Comparison of ENCODE assay signal across 18 cellular contexts in genomic region chrX:71439420-71439819, GRCh38.
A peak's percentile ranks its signal among the peaks of the same experiment; 100 is the strongest.
DNase-seq lines count a peak whose midpoint lies in the region; ATAC-seq and TF ChIP-seq lines count a peak whose summit lies in the region.
"Had no signal": no experiment of that assay in that cellular context is flagged by ENCODE, and none has a peak within 500 bp of the region (broad histone marks: within the 10 kb centered on the region; RNA-seq: fewer than 3 reads in every experiment).

No MANE protein-coding gene starts in this region.

- no peak for TF ChIP-seq CTCF in GM10266 (IDR thresholded peaks at IDR 0.05; ENCODE audit: control insufficient read depth, insufficient read depth, low read depth, missing control alignments)

- intact Hi-C loops in activated T-helper 1 cell treated with anti-CD3 and anti-CD28 coated beads, Interleukin-12 subunit alpha, Interleukin-12 subunit beta, Interleukin-2, Interleukin-4 antibody, amounts not matched to agents 30 ng/mL and 10 ng/mL and 1 ng/mL, durations not matched to agents 14 hours and 24 hours and 36 hours (cut with micrococcal nuclease) = no loop called here

- no peaks in the 10 kb centered on the region for H3K27me3 ChIP-seq in H7 (ENCODE audit: control insufficient read depth, insufficient read depth, low read length)
- H3K27me3 ChIP-seq: SJSA1 had no signal

- H3K4me3 ChIP-seq in H7 (ENCODE audit: insufficient read depth, low read depth, low read length) = no peak overlapping the region
- H3K4me3 ChIP-seq: GM23248, SJSA1 had no signal

- peaks cover 10% of the 10 kb centered on the region for H3K27me3 Mint-ChIP-seq in activated T-cell treated with anti-CD3 and anti-CD28 coated beads, Interleukin-2, amount 50 U/mL, for 72 hours (ENCODE audit: low read depth)
- H3K27me3 Mint-ChIP-seq in activated T-cell treated with anti-CD3 and anti-CD28 coated beads, Interleukin-2, amount 50 U/mL, for 24 hours = peaks cover 8% of the 10 kb centered on the region
- H3K27me3 Mint-ChIP-seq in activated T-helper 1 cell treated with anti-CD3 and anti-CD28 coated beads, Interleukin-12 subunit alpha, Interleukin-12 subunit beta, Interleukin-2, Interleukin-4 antibody, amounts not matched to agents 30 ng/mL and 10 ng/mL and 1 ng/mL, durations not matched to agents 14 hours and 24 hours and 36 hours (ENCODE audit: insufficient read depth) = no peaks in the 10 kb centered on the region
- no peaks in the 10 kb centered on the region for H3K27me3 Mint-ChIP-seq in naive B cell

- H3K9me3 Mint-ChIP-seq in activated T-cell treated with anti-CD3 and anti-CD28 coated beads, Interleukin-2, amount 50 U/mL, for 72 hours = no peaks in the 10 kb centered on the region
- no peaks in the 10 kb centered on the region for H3K9me3 Mint-ChIP-seq in activated T-cell treated with anti-CD3 and anti-CD28 coated beads, Interleukin-2, amount 50 U/mL, for 24 hours
- H3K9me3 Mint-ChIP-seq in activated T-helper 1 cell treated with anti-CD3 and anti-CD28 coated beads, Interleukin-12 subunit alpha, Interleukin-12 subunit beta, Interleukin-2, Interleukin-4 antibody, amounts not matched to agents 30 ng/mL and 10 ng/mL and 1 ng/mL, durations not matched to agents 14 hours and 24 hours and 36 hours = no peaks in the 10 kb centered on the region
- H3K9me3 Mint-ChIP-seq in naive B cell = peaks cover 0 to 4% (median 0%) of the 10 kb centered on the region in 7 donors

- H3K27ac Mint-ChIP-seq in activated T-cell treated with anti-CD3 and anti-CD28 coated beads, Interleukin-2, amount 50 U/mL, for 72 hours = peak overlapping the region; percentile 69
- H3K27ac Mint-ChIP-seq in activated T-cell treated with anti-CD3 and anti-CD28 coated beads, Interleukin-2, amount 50 U/mL, for 24 hours = no peak overlapping the region
- peak overlapping the region; percentile 73 for H3K27ac Mint-ChIP-seq in activated T-helper 1 cell treated with anti-CD3 and anti-CD28 coated beads, Interleukin-12 subunit alpha, Interleukin-12 subunit beta, Interleukin-2, Interleukin-4 antibody, amounts not matched to agents 30 ng/mL and 10 ng/mL and 1 ng/mL, durations not matched to agents 14 hours and 24 hours and 36 hours
- H3K27ac Mint-ChIP-seq in naive B cell = peak overlapping the region; percentile 3 to 91 (median 52)

- no peak for ATAC-seq in activated T-cell treated with anti-CD3 and anti-CD28 coated beads, Interleukin-2, amount 50 U/mL, for 72 hours (replicated peaks in 1 of 2)
- ATAC-seq in naive B cell (ENCODE audit: low read depth in 2 of 2) = peak; percentile 61 to 65
- ATAC-seq: HCT116, Panc1 had no signal

- H3K4me1 Mint-ChIP-seq in activated T-cell treated with anti-CD3 and anti-CD28 coated beads, Interleukin-2, amount 50 U/mL, for 72 hours (ENCODE audit: low read depth) = no peaks in the 10 kb centered on the region
- no peaks in the 10 kb centered on the region for H3K4me1 Mint-ChIP-seq in activated T-cell treated with anti-CD3 and anti-CD28 coated beads, Interleukin-2, amount 50 U/mL, for 24 hours (ENCODE audit: low read depth)
- no peaks in the 10 kb centered on the region for H3K4me1 Mint-ChIP-seq in activated T-helper 1 cell treated with anti-CD3 and anti-CD28 coated beads, Interleukin-12 subunit alpha, Interleukin-12 subunit beta, Interleukin-2, Interleukin-4 antibody, amounts not matched to agents 30 ng/mL and 10 ng/mL and 1 ng/mL, durations not matched to agents 14 hours and 24 hours and 36 hours (ENCODE audit: low read depth)
- H3K4me1 Mint-ChIP-seq in naive B cell = peaks cover 5 to 16% (median 13%) of the 10 kb centered on the region in 3 donors

- H3K4me3 Mint-ChIP-seq in activated T-cell treated with anti-CD3 and anti-CD28 coated beads, Interleukin-2, amount 50 U/mL, for 72 hours = no peak overlapping the region
- no peak overlapping the region for H3K4me3 Mint-ChIP-seq in activated T-cell treated with anti-CD3 and anti-CD28 coated beads, Interleukin-2, amount 50 U/mL, for 24 hours
- H3K4me3 Mint-ChIP-seq in activated T-helper 1 cell treated with anti-CD3 and anti-CD28 coated beads, Interleukin-12 subunit alpha, Interleukin-12 subunit beta, Interleukin-2, Interleukin-4 antibody, amounts not matched to agents 30 ng/mL and 10 ng/mL and 1 ng/mL, durations not matched to agents 14 hours and 24 hours and 36 hours = no peak overlapping the region
- peak overlapping the region in 1 of 8 donors; percentile 22 for H3K4me3 Mint-ChIP-seq in naive B cell

- no peaks in the 10 kb centered on the region; the same call in 1 of the 2 replicates for H3K36me3 ChIP-seq in H7 (replicated peaks; ENCODE audit: control insufficient read depth, insufficient read depth, low read length)

- DNase-seq in activated T-cell treated with anti-CD3 and anti-CD28 coated beads, Interleukin-2, amount 50 U/mL, for 72 hours = no peak
- DNase-seq in activated T-cell treated with anti-CD3 and anti-CD28 coated beads, Interleukin-2, amount 50 U/mL, for 24 hours = no peak
- DNase-seq in GM10266 (ENCODE audit: extremely low spot score) (peak; percentile 8), naive B cell (no peak), activated gamma-delta T cell treated with Interleukin-2 at 50 U/mL for 16 hours (no peak), activated gamma-delta T cell (lab: John Stamatoyannopoulos, UW) (no peak), H7 (no peak)
- DNase-seq in activated T-helper 1 cell treated with anti-CD3 and anti-CD28 coated beads, Interleukin-12 subunit alpha, Interleukin-12 subunit beta, Interleukin-2, Interleukin-4 antibody, amounts not matched to agents 30 ng/mL and 10 ng/mL and 1 ng/mL, durations not matched to agents 14 hours and 24 hours and 36 hours (ENCODE audit: low spot score) = no peak
- DNase-seq: C1 segment of cervical spinal cord, DMS79, GM23248, MM.1S, NCI-H1694 treated with DMSO at 0.1 percent for 48 hours, NCI-H226, NCI-H524 treated with DMSO at 0.1 percent for 48 hours had no signal

- peaks cover 10 to 18% of the 10 kb centered on the region in 2 donors for H3K36me3 Mint-ChIP-seq in activated T-cell treated with anti-CD3 and anti-CD28 coated beads, Interleukin-2, amount 50 U/mL, for 72 hours (ENCODE audit: insufficient read depth in 2 of 2)
- H3K36me3 Mint-ChIP-seq in activated T-cell treated with anti-CD3 and anti-CD28 coated beads, Interleukin-2, amount 50 U/mL, for 24 hours (ENCODE audit: low read depth) = peaks cover 56% of the 10 kb centered on the region
- peaks cover 38% of the 10 kb centered on the region for H3K36me3 Mint-ChIP-seq in activated T-helper 1 cell treated with anti-CD3 and anti-CD28 coated beads, Interleukin-12 subunit alpha, Interleukin-12 subunit beta, Interleukin-2, Interleukin-4 antibody, amounts not matched to agents 30 ng/mL and 10 ng/mL and 1 ng/mL, durations not matched to agents 14 hours and 24 hours and 36 hours (ENCODE audit: low read depth)
- peaks cover 0 to 8% of the 10 kb centered on the region in 2 donors for H3K36me3 Mint-ChIP-seq in naive B cell

Comparison
In these comparisons a context has a peak if more than half of its experiments do, and no peak if none do; other contexts are left out.
1. ATAC-seq: peak in naive B cell (2 of 2); none in activated T-cell treated with anti-CD3 and anti-CD28 coated beads, Interleukin-2, amount 50 U/mL, for 72 hours (0 of 2).